In the genomic region with DNA sequence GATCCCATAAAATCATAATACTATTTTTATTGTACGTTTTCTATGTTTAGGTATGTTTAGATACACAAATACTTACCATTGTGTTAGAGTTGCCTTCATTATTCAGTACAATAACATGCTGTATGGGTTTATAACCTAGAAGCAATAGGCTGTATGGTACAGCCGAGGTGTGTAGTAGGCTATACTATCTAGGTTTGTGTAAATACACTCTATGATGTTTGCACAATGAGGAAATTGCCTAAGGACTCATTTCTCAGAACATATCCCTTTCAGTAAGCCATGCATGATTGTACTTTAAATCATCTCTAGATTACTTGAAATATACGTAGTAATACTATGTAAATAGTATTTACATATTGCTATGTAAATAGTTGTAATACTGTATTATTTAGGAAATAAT, we compare ENCODE assay signal across 20 cellular contexts.
DNase-seq lines count a peak whose midpoint lies in the region; ATAC-seq and TF ChIP-seq lines count a peak whose summit lies in the region.
"Had no signal": no experiment of that assay in that cellular context is flagged by ENCODE, and none has a peak within 500 bp of the region (broad histone marks: within the 10 kb centered on the region; RNA-seq: fewer than 3 reads in every experiment).

No MANE protein-coding gene starts in this region.

- no peaks in the 10 kb centered on the region for H3K27me3 ChIP-seq in lower lobe of right lung (ENCODE audit: low read depth)
- H3K27me3 ChIP-seq: BLaER1 had no signal

- H3K36me3 ChIP-seq in lower lobe of right lung: no peaks in the 10 kb centered on the region
- H3K36me3 ChIP-seq: BLaER1 had no signal

- TF ChIP-seq CTCF in epithelial cell of esophagus (IDR thresholded peaks at IDR 0.05; ENCODE audit: insufficient read depth, low read depth, low read length, missing control alignments) (no peak), lower lobe of right lung (IDR thresholded peaks at IDR 0.05) (no peak)

- H3K4me3 ChIP-seq in epithelial cell of esophagus (ENCODE audit: low read length) (no peak overlapping the region), lower lobe of right lung (no peak overlapping the region)
- H3K4me3 ChIP-seq: A549, BLaER1, K562 had no signal

- H3K27ac ChIP-seq in lower lobe of right lung: no peak overlapping the region
- H3K27ac ChIP-seq: A549, BLaER1 had no signal

- ATAC-seq in GM18909 (IDR thresholded peaks at IDR 0.05; ENCODE audit: poor library complexity, unreplicated experiment) (no peak), lower lobe of right lung (no peak)
- ATAC-seq: A549 had no signal

- intact Hi-C loops in lower lobe of right lung (cut with DNase I): no loop called here

- no peaks in the 10 kb centered on the region for H3K9me3 ChIP-seq in lower lobe of right lung
- H3K9me3 ChIP-seq: A549, BLaER1, SK-N-SH had no signal

- DNase-seq in DMS153 (lab: John Stamatoyannopoulos, UW): peak; percentile 69
- DNase-seq in NCI-H2081 treated with DMSO at 0.1 percent for 48 hours (lab: John Stamatoyannopoulos, UW): peak; percentile 21
- peak; percentile 54 for DNase-seq in NCI-H748 treated with DMSO at 0.1 percent for 48 hours (lab: John Stamatoyannopoulos, UW)
- DNase-seq in epithelial cell of esophagus (ENCODE audit: low read depth): peak; percentile 64
- DNase-seq in stimulated activated CD4-positive, alpha-beta T cell treated with anti-CD3 and anti-CD28 coated beads, Interleukin-15, amount 100 ng/mL, for 24 hours: no peak
- DNase-seq in lower lobe of right lung: no peak
- no peak for DNase-seq in OCI-M2 (lab: John Stamatoyannopoulos, UW; ENCODE audit: unreplicated experiment)
- DNase-seq: Calu3; CD4-positive, alpha-beta memory T cell; DMS79 treated with DMSO at 0.1 percent for 48 hours; MV-4-11; NCI-H187 treated with DMSO at 0.1 percent for 48 hours; NCI-H2171 treated with DMSO at 0.1 percent for 48 hours; NCI-H446 treated with DMSO at 0.1 percent for 48 hours; NK-92 treated with Interleukin-12 subunit alpha and Interleukin-12 subunit beta, amount 100 ng/mL, for 24 hours; SK-N-SH had no signal

- H3K4me1 ChIP-seq in lower lobe of right lung: no peaks in the 10 kb centered on the region
- H3K4me1 ChIP-seq: A549 had no signal

Comparison
In these comparisons a context has a peak if more than half of its experiments do, and no peak if none do; other contexts are left out.
1. DNase-seq: peak in DMS153 (single experiment), NCI-H2081 treated with DMSO at 0.1 percent for 48 hours (single experiment), NCI-H748 treated with DMSO at 0.1 percent for 48 hours (single experiment) and epithelial cell of esophagus (single experiment); none in stimulated activated CD4-positive, alpha-beta T cell treated with anti-CD3 and anti-CD28 coated beads, Interleukin-15, amount 100 ng/mL, for 24 hours (single experiment), lower lobe of right lung (single experiment) and OCI-M2 (single experiment).